Comparison of ENCODE assay signal across 10 cellular contexts in genomic region chr6:104956663-104957294, GRCh38. TPM values are rescaled to one million over a fixed set of nuclear protein-coding genes. Genes with fewer than 3 reads are reported as not detected.
DNase-seq lines count a peak whose midpoint lies in the region; ATAC-seq, FAIRE-seq and TF ChIP-seq lines count a peak whose summit lies in the region.
"Had no signal": no experiment of that assay in that cellular context is flagged by ENCODE, and none has a peak within 500 bp of the region (broad histone marks: within the 10 kb centered on the region; RNA-seq: fewer than 3 reads in every experiment).

Gene LIN28B, plus strand, starts transcription at chr6:104957107. Its CDS starts 144 bp downstream, at chr6:104957251.

- H3K36me3 ChIP-seq in neural cell (ENCODE audit: insufficient read depth, low read length) (no peaks in the 10 kb centered on the region), Peyer's patch (no peaks in the 10 kb centered on the region)
- H3K36me3 ChIP-seq in CD8-positive, alpha-beta T cell (ENCODE audit: insufficient read depth, low read length), result no peaks in the 10 kb centered on the region
- H3K36me3 ChIP-seq: tibial artery had no signal

- H3K79me2 ChIP-seq in neural cell (replicated peaks; ENCODE audit: insufficient read depth, low read length), result peaks cover 84% of the 10 kb centered on the region

- H3K4me2 ChIP-seq in neural cell (ENCODE audit: low read length), result peak within 1 kb of the TSS; percentile 79

- POLR2A ChIA-PET in CD8-positive, alpha-beta T cell (lab: Charles Lee), result no interaction called here

- no peak for FAIRE-seq in D721Med (lab: Jason Lieb, UNC)

- TF ChIP-seq POLR2A in Peyer's patch (IDR thresholded peaks at IDR 0.05), result no peak

- H3K27me3 Mint-ChIP-seq in activated T-helper 17 cell treated with anti-CD3 and anti-CD28 coated beads, Interleukin-2, amount 50 U/mL, for 72 hours, result peaks cover 65% of the 10 kb centered on the region
- peaks cover 69% of the 10 kb centered on the region for H3K27me3 Mint-ChIP-seq in CD8-positive, alpha-beta T cell (ENCODE audit: low read depth)

- peaks cover 4% of the 10 kb centered on the region for H3K9me3 Mint-ChIP-seq in activated T-helper 17 cell treated with anti-CD3 and anti-CD28 coated beads, Interleukin-2, amount 50 U/mL, for 72 hours
- H3K9me3 Mint-ChIP-seq in CD8-positive, alpha-beta T cell, result peaks cover 10% of the 10 kb centered on the region

- TF ChIP-seq CTCF in neural cell (IDR thresholded peaks at IDR 0.05; ENCODE audit: poor library complexity, severe bottlenecking), result no peak
- no peak for TF ChIP-seq CTCF in D721Med (IDR thresholded peaks at IDR 0.05; ENCODE audit: insufficient read depth, missing control alignments)
- no peak for TF ChIP-seq CTCF in Peyer's patch (IDR thresholded peaks at IDR 0.05)
- TF ChIP-seq CTCF in CD8-positive, alpha-beta T cell (IDR thresholded peaks at IDR 0.05), result no peak

- intact Hi-C loops in CD8-positive, alpha-beta T cell (cut with DNase I, micrococcal nuclease), result no loop called here

- CTCF ChIA-PET in CD8-positive, alpha-beta T cell (lab: Charles Lee), result no interaction called here

- ATAC-seq in activated T-helper 17 cell treated with anti-CD3 and anti-CD28 coated beads, Interleukin-2, amount 50 U/mL, for 72 hours (replicated peaks), result no peak
- ATAC-seq in CD8-positive, alpha-beta T cell, result no peak

- H3K4me3 Mint-ChIP-seq in activated T-helper 17 cell treated with anti-CD3 and anti-CD28 coated beads, Interleukin-2, amount 50 U/mL, for 72 hours, result peak within 1 kb of the TSS; percentile 28
- H3K4me3 Mint-ChIP-seq in CD8-positive, alpha-beta T cell, result no peak within 1 kb of the TSS

- TF ChIP-seq EP300 in neural cell (conservative IDR thresholded peaks at IDR 0.05; ENCODE audit: poor library complexity, severe bottlenecking), result no peak

- H3K9me3 ChIP-seq in neural cell (ENCODE audit: low read length) (no peaks in the 10 kb centered on the region), Peyer's patch (no peaks in the 10 kb centered on the region)
- H3K9me3 ChIP-seq in CD8-positive, alpha-beta T cell (ENCODE audit: low read length), result no peaks in the 10 kb centered on the region

- H3K27me3 ChIP-seq in neural cell (ENCODE audit: insufficient read depth, low read depth, low read length) (peaks cover 30% of the 10 kb centered on the region), Peyer's patch (peaks cover 0 to 38% of the 10 kb centered on the region in 2 donors)
- H3K27me3 ChIP-seq in CD8-positive, alpha-beta T cell (ENCODE audit: insufficient read depth, low read length), result peaks cover 54% of the 10 kb centered on the region

- H3K27ac ChIP-seq in neural cell (ENCODE audit: low read length) (peak within 1 kb of the TSS; percentile 82), Peyer's patch (no peak within 1 kb of the TSS)
- no peak within 1 kb of the TSS for H3K27ac ChIP-seq in CD8-positive, alpha-beta T cell (ENCODE audit: low read depth, low read length)
- H3K27ac ChIP-seq: 22Rv1, tibial artery had no signal

- H3K36me3 Mint-ChIP-seq in activated T-helper 17 cell treated with anti-CD3 and anti-CD28 coated beads, Interleukin-2, amount 50 U/mL, for 72 hours (ENCODE audit: low read depth), result peaks cover 13% of the 10 kb centered on the region
- no peaks in the 10 kb centered on the region for H3K36me3 Mint-ChIP-seq in CD8-positive, alpha-beta T cell

- no peak within 1 kb of the TSS for H3K27ac Mint-ChIP-seq in activated T-helper 17 cell treated with anti-CD3 and anti-CD28 coated beads, Interleukin-2, amount 50 U/mL, for 72 hours
- H3K27ac Mint-ChIP-seq in CD8-positive, alpha-beta T cell, result no peak within 1 kb of the TSS

- peaks cover 10% of the 10 kb centered on the region for H3K4me1 Mint-ChIP-seq in activated T-helper 17 cell treated with anti-CD3 and anti-CD28 coated beads, Interleukin-2, amount 50 U/mL, for 72 hours
- H3K4me1 Mint-ChIP-seq in CD8-positive, alpha-beta T cell (ENCODE audit: low read depth), result peaks cover 5% of the 10 kb centered on the region

- no peak for TF ChIP-seq RAD21 in neural cell (conservative IDR thresholded peaks at IDR 0.05)

- no peaks in the 10 kb centered on the region for H3K4me1 ChIP-seq in Peyer's patch
- no peaks in the 10 kb centered on the region for H3K4me1 ChIP-seq in CD8-positive, alpha-beta T cell (ENCODE audit: insufficient read depth, low read length)

- H3K4me3 ChIP-seq in neural cell (ENCODE audit: low read length) (peak within 1 kb of the TSS; percentile 67), Peyer's patch (no peak within 1 kb of the TSS)
- no peak within 1 kb of the TSS for H3K4me3 ChIP-seq in CD8-positive, alpha-beta T cell (ENCODE audit: low read depth, low read length)
- H3K4me3 ChIP-seq: tibial artery had no signal

- peaks cover 4% of the 10 kb centered on the region for H3F3A ChIP-seq in neural cell (ENCODE audit: insufficient read depth, low read length, poor library complexity, severe bottlenecking)

- peak within 1 kb of the TSS; percentile 18 for H2AFZ ChIP-seq in neural cell (ENCODE audit: low read depth, low read length)

- H3K9ac ChIP-seq in neural cell (ENCODE audit: low read length), result peak within 1 kb of the TSS; percentile 59

- no peaks in the 10 kb centered on the region for H4K20me1 ChIP-seq in neural cell (ENCODE audit: insufficient read depth)

- no peaks in the 10 kb centered on the region for H3K9me2 ChIP-seq in neural cell (ENCODE audit: insufficient read depth, low read length)

- DNase-seq in DMS53 (lab: John Stamatoyannopoulos, UW), result peak; percentile 63
- no peak for DNase-seq in DMS53 treated with DMSO at 0.1 percent for 48 hours (lab: John Stamatoyannopoulos, UW; ENCODE audit: unreplicated experiment)
- peak; percentile 62 for DNase-seq in NCI-H2081 treated with DMSO at 0.1 percent for 48 hours (lab: John Stamatoyannopoulos, UW)
- no peak for DNase-seq in D721Med (ENCODE audit: insufficient read length, low spot score)
- DNase-seq in Peyer's patch, result no peak
- DNase-seq in CD8-positive, alpha-beta T cell, result no peak
- DNase-seq: tibial artery had no signal

TF ChIP-seq in neural cell, 6 proteins besides CTCF, POLR2A, EP300 and RAD21:
- no peak for TF ChIP-seq REST (IDR thresholded peaks at IDR 0.05; ENCODE audit: borderline replicate concordance)
- TF ChIP-seq EZH2 (IDR thresholded peaks at IDR 0.05; ENCODE audit: borderline replicate concordance, insufficient read depth, low read length, poor library complexity, severe bottlenecking), result no peak
- peak; percentile 31 for TF ChIP-seq MXI1 (conservative IDR thresholded peaks at IDR 0.05; ENCODE audit: poor library complexity, severe bottlenecking)
- peak; percentile 38 for TF ChIP-seq POLR2AphosphoS5 (IDR thresholded peaks at IDR 0.05)

RNA-seq across cellular contexts. Expression of gene LIN28B, which starts in this region (rescaled TPM):
- not detected for total RNA-seq in activated T-helper 17 cell treated with anti-CD3 and anti-CD28 coated beads, Interleukin-2, amount 50 U/mL, for 72 hours
- 17.4 and 19.1 TPM in 2 replicates for polyA plus RNA-seq in neural cell
- 39.9 and 41.0 TPM in 2 replicates for polyA minus RNA-seq in neural cell
- total RNA-seq in Peyer's patch, result not detected
- total RNA-seq in CD8-positive, alpha-beta T cell, result not detected

Comparison
In these comparisons a context has a peak if more than half of its experiments do, and no peak if none do; other contexts are left out.
1. DNase-seq: peak in DMS53 (single experiment) and NCI-H2081 treated with DMSO at 0.1 percent for 48 hours (single experiment); none in DMS53 treated with DMSO at 0.1 percent for 48 hours (single experiment), D721Med (single experiment), Peyer's patch (0 of 3) and CD8-positive, alpha-beta T cell (0 of 7).